Comparison of ENCODE assay signal across 13 cellular contexts in genomic region chr3:69747511-69748248, GRCh38. TPM values are rescaled to one million over a fixed set of nuclear protein-coding genes. Genes with fewer than 3 reads are reported as not detected.
DNase-seq lines count a peak whose midpoint lies in the region; ATAC-seq and TF ChIP-seq lines count a peak whose summit lies in the region.
"Had no signal": no experiment of that assay in that cellular context is flagged by ENCODE, and none has a peak within 500 bp of the region (broad histone marks: within the 10 kb centered on the region; RNA-seq: fewer than 3 reads in every experiment).

No MANE protein-coding gene starts in this region.

- H3K27me3 ChIP-seq in heart left ventricle (no peaks in the 10 kb centered on the region), mucosa of rectum (ENCODE audit: control insufficient read depth in 2 of 2, insufficient read depth in 2 of 2, low read length in 2 of 2) (no peaks in the 10 kb centered on the region)

- TF ChIP-seq CTCF in heart left ventricle (IDR thresholded peaks at IDR 0.05) (no peak), RWPE1 (conservative IDR thresholded peaks at IDR 0.05; ENCODE audit: low read depth) (no peak)

- no peak overlapping the region for H3K9ac ChIP-seq in mucosa of rectum (ENCODE audit: low read depth in 1 of 2, low read length in 2 of 2)

- POLR2A ChIA-PET in RWPE1 (lab: Yijun Ruan, JAX; ENCODE audit: low non-redundant PET), result no interaction called here

- CTCF ChIA-PET in RWPE1 (lab: Yijun Ruan, JAX), result interaction anchor here (0.6 kb wide), 2 partner anchors 38 to 1636 kb away, joined by 3 read pairs; no protein-coding TSS in a partner anchor

- DNase-seq in heart left ventricle, result no peak
- no peak for DNase-seq in cardiac septum (ENCODE audit: low spot score)
- DNase-seq in amniotic epithelial cell (ENCODE audit: low read depth), result peak; percentile 38
- no peak for DNase-seq in left colon
- no peak for DNase-seq in activated CD4-positive, alpha-beta T cell treated with anti-CD3 and anti-CD28 coated beads, Interleukin-2, amount 50 U/mL, for 1 hour
- no peak for DNase-seq in RWPE1 (ENCODE audit: low spot score)
- DNase-seq: activated CD4-positive, alpha-beta memory T cell treated with anti-CD3 and anti-CD28 coated beads for 36 hours; NCI-H1105 treated with DMSO at 0.1 percent for 48 hours; NCI-H2227 treated with DMSO at 0.1 percent for 48 hours; nephron progenitor cell; substantia nigra had no signal

- 74 to 80% (median 75%) methylated on average over 2 of the region's 2 CpGs for WGBS in heart left ventricle, 4 donors
- WGBS in urinary bladder, result 74% methylated on average over 2 of the region's 2 CpGs

- intact Hi-C loops in heart left ventricle (cut with DNase I) (loop anchor here in 1 of 10 donors (5.0 kb wide), 1 partner anchor 40 kb away; no protein-coding TSS in a partner anchor), cardiac septum (cut with DNase I) (no loop called here), left colon (cut with DNase I, micrococcal nuclease) (no loop called here)

- H3K9me3 ChIP-seq in heart left ventricle, result peaks cover 0 to 6% (median 0%) of the 10 kb centered on the region in 12 donors
- H3K9me3 ChIP-seq in mucosa of rectum (ENCODE audit: control insufficient read depth in 2 of 2, low read length in 2 of 2), result no peaks in the 10 kb centered on the region

- no peak overlapping the region for H3K4me3 ChIP-seq in heart left ventricle
- H3K4me3 ChIP-seq in mucosa of rectum (ENCODE audit: low read length in 2 of 2), result no peak overlapping the region
- H3K4me3 ChIP-seq in urinary bladder (ENCODE audit: low read depth, low read length), result no peak overlapping the region

- TF ChIP-seq POLR2A in heart left ventricle (IDR thresholded peaks at IDR 0.05), result no peak

- H3K36me3 ChIP-seq in heart left ventricle (no peaks in the 10 kb centered on the region), mucosa of rectum (ENCODE audit: control insufficient read depth in 2 of 2, insufficient read depth in 2 of 2, low read length in 2 of 2) (no peaks in the 10 kb centered on the region), urinary bladder (ENCODE audit: insufficient read depth) (no peaks in the 10 kb centered on the region)

- ATAC-seq in heart left ventricle (no peak), left colon (no peak)

- H3K4me1 ChIP-seq in heart left ventricle (peaks cover 0 to 89% (median 78%) of the 10 kb centered on the region in 12 donors), mucosa of rectum (ENCODE audit: control insufficient read depth in 2 of 2, insufficient read depth in 2 of 2, low read length in 2 of 2) (no peaks in the 10 kb centered on the region), urinary bladder (ENCODE audit: insufficient read depth) (peaks cover 2% of the 10 kb centered on the region)

- H3K27ac ChIP-seq in heart left ventricle, result peak overlapping the region in 9 of 12 donors; percentile 3 to 93 (median 43)
- peak overlapping the region; percentile 12 to 46 for H3K27ac ChIP-seq in mucosa of rectum (ENCODE audit: low read depth in 2 of 2, low read length in 2 of 2)
- H3K27ac ChIP-seq in urinary bladder (ENCODE audit: low read depth), result peak overlapping the region; percentile 79
- no peak overlapping the region for H3K27ac ChIP-seq in RWPE1

RNA-seq across cellular contexts. Expression of gene MITF, which starts 8.4 kb away (rescaled TPM):
- total RNA-seq in heart left ventricle (100 to 1,000 TPM in 2 of 9 donors, 10 to 100 TPM in 7; 61.4 to 114 (median 86.9) TPM), cardiac septum (97.6 TPM), urinary bladder (13.6 TPM), left colon (1 to 10 TPM; 3.6 to 9.3 TPM)
- polyA plus RNA-seq in heart left ventricle (10 to 100 TPM; 17.9 to 56.9 TPM), urinary bladder (13.3 TPM)
- total RNA-seq: activated CD4-positive, alpha-beta memory T cell treated with anti-CD3 and anti-CD28 coated beads for 36 hours had no signal
